Comparison of ENCODE assay signal across 8 cellular contexts in genomic region chr20:53585028-53585569, GRCh38. TPM values are rescaled to one million over a fixed set of nuclear protein-coding genes. Genes with fewer than 3 reads are reported as not detected.
DNase-seq lines count a peak whose midpoint lies in the region; TF ChIP-seq lines count a peak whose summit lies in the region.
"Not testable (repeated sequence)": the region's sequence is repeated elsewhere in the genome, so short reads cannot be mapped to it uniquely, and the experiment has no call there.

No MANE protein-coding gene starts in this region.

- peaks cover 65% of the 10 kb centered on the region for H3F3A ChIP-seq in GM23248 (ENCODE audit: insufficient read depth)

- intact Hi-C loops in esophagus squamous epithelium (cut with DNase I); transverse colon (cut with DNase I; ENCODE audit: low total_unique reads): not testable (repeated sequence)

- H3K36me3 Mint-ChIP-seq in activated CD4-positive, alpha-beta T cell treated with anti-CD3 and anti-CD28 coated beads, Interleukin-2, amount 10 ng/mL, durations not matched to agents 7 days and 5 days (ENCODE audit: low read depth), result peaks cover 61% of the 10 kb centered on the region
- peaks cover 40% of the 10 kb centered on the region for H3K36me3 Mint-ChIP-seq in activated naive CD8-positive, alpha-beta T cell treated with anti-CD3 and anti-CD28 coated beads for 36 hours

- H3K4me1 Mint-ChIP-seq in activated CD4-positive, alpha-beta T cell treated with anti-CD3 and anti-CD28 coated beads, Interleukin-2, amount 10 ng/mL, durations not matched to agents 7 days and 5 days, result peaks cover 83% of the 10 kb centered on the region
- peaks cover 70% of the 10 kb centered on the region for H3K4me1 Mint-ChIP-seq in activated naive CD8-positive, alpha-beta T cell treated with anti-CD3 and anti-CD28 coated beads for 36 hours

- H2AFZ ChIP-seq in GM23248; OCI-LY3 (ENCODE audit: low read depth, low read length): not testable (repeated sequence)

- H3K27ac ChIP-seq in GM23248 (peak overlapping the region; percentile 26; the same call in 1 of the 2 replicates), OCI-LY3 (ENCODE audit: low read length) (peak overlapping the region; percentile 92), esophagus squamous epithelium (peak overlapping the region in 3 of 4 donors; percentile 76 to 85 (median 81)), neutrophil (peak overlapping the region; percentile 65), transverse colon (peak overlapping the region; percentile 71 to 91 (median 78))

- H3K4me2 ChIP-seq in GM23248 (ENCODE audit: unreplicated experiment), result not testable (repeated sequence)
- H3K4me2 ChIP-seq in OCI-LY3 (ENCODE audit: low read length), result peak overlapping the region; percentile 83

- not testable (repeated sequence) for H3K9me3 Mint-ChIP-seq in activated CD4-positive, alpha-beta T cell treated with anti-CD3 and anti-CD28 coated beads, Interleukin-2, amount 10 ng/mL, durations not matched to agents 7 days and 5 days; activated naive CD8-positive, alpha-beta T cell treated with anti-CD3 and anti-CD28 coated beads for 36 hours

- H3K27me3 ChIP-seq in GM23248 (replicated peaks; ENCODE audit: insufficient read depth); OCI-LY3 (ENCODE audit: low read depth, low read length); esophagus squamous epithelium; neutrophil; transverse colon: not testable (repeated sequence)

- not testable (repeated sequence) for H3K4me3 ChIP-seq in GM23248, esophagus squamous epithelium, transverse colon
- H3K4me3 ChIP-seq in OCI-LY3 (ENCODE audit: low read length) (peak overlapping the region; percentile 63), neutrophil (ENCODE audit: low read depth in 1 of 2, low read length in 1 of 2) (peak overlapping the region in 1 of 2 experiments; percentile 28)

- H3K36me3 ChIP-seq in GM23248 (ENCODE audit: low read depth), result peaks cover 26% of the 10 kb centered on the region
- peaks cover 29% of the 10 kb centered on the region for H3K36me3 ChIP-seq in OCI-LY3 (replicated peaks; ENCODE audit: low read depth, low read length)
- H3K36me3 ChIP-seq in esophagus squamous epithelium, result peaks cover 10 to 27% (median 17%) of the 10 kb centered on the region in 3 donors
- H3K36me3 ChIP-seq in neutrophil, result peaks cover 29% of the 10 kb centered on the region
- H3K36me3 ChIP-seq in transverse colon, result peaks cover 0 to 18% (median 9%) of the 10 kb centered on the region in 4 donors

- peak overlapping the region; percentile 66 for H3K4me3 Mint-ChIP-seq in activated CD4-positive, alpha-beta T cell treated with anti-CD3 and anti-CD28 coated beads, Interleukin-2, amount 10 ng/mL, durations not matched to agents 7 days and 5 days
- H3K4me3 Mint-ChIP-seq in activated naive CD8-positive, alpha-beta T cell treated with anti-CD3 and anti-CD28 coated beads for 36 hours, result peak overlapping the region; percentile 68

- TF ChIP-seq POLR2A in esophagus squamous epithelium (IDR thresholded peaks at IDR 0.05); transverse colon (IDR thresholded peaks at IDR 0.05): not testable (repeated sequence)

- POLR2A ChIA-PET in activated CD4-positive, alpha-beta T cell treated with anti-CD3 and anti-CD28 coated beads, Interleukin-2, amount 10 ng/mL, durations not matched to agents 7 days and 5 days (lab: Charles Lee), result interaction anchor here (0.6 kb wide), 1 partner anchor 89 kb away, joined by 3 read pairs; no protein-coding TSS in a partner anchor

- TF ChIP-seq EP300 in transverse colon (IDR thresholded peaks at IDR 0.05; ENCODE audit: low read depth), result not testable (repeated sequence)

- in situ Hi-C loops in GM23248 (cut with MboI) (loop anchor here (25.0 kb wide), 1 partner anchor 602 kb away; no protein-coding TSS in a partner anchor), transverse colon (cut with MboI; ENCODE audit: low pct_ligation_motif_present in 1 of 4, low pct_unique_long_range_greater_than_20kb in 1 of 4, low sequenced_read_pairs in 3 of 4) (loop anchor here in 1 of 4 donors (25.0 kb wide), 2 partner anchors 252 to 327 kb away; no protein-coding TSS in a partner anchor)

- CTCF ChIA-PET in activated CD4-positive, alpha-beta T cell treated with anti-CD3 and anti-CD28 coated beads, Interleukin-2, amount 10 ng/mL, durations not matched to agents 7 days and 5 days (lab: Charles Lee), result not testable (repeated sequence)

- H3K79me2 ChIP-seq in GM23248 (ENCODE audit: insufficient read depth), result peaks cover 98% of the 10 kb centered on the region
- peaks cover 99% of the 10 kb centered on the region for H3K79me2 ChIP-seq in OCI-LY3 (ENCODE audit: low read length)

- H4K20me1 ChIP-seq in GM23248 (ENCODE audit: insufficient read depth), result not testable (repeated sequence)
- H4K20me1 ChIP-seq in OCI-LY3 (ENCODE audit: insufficient read depth, low read length), result peaks cover 58% of the 10 kb centered on the region

- peak; percentile 52 for DNase-seq in CD1c-positive myeloid dendritic cell (ENCODE audit: extremely low spot score)
- not testable (repeated sequence) for DNase-seq in GM23248; activated CD4-positive, alpha-beta T cell treated with anti-CD3 and anti-CD28 coated beads, Interleukin-2, amount 10 ng/mL, durations not matched to agents 7 days and 5 days; activated naive CD8-positive, alpha-beta T cell treated with anti-CD3 and anti-CD28 coated beads for 36 hours; esophagus squamous epithelium (lab: John Stamatoyannopoulos, UW)
- peak; percentile 1 for DNase-seq in transverse colon

- not testable (repeated sequence) for TF ChIP-seq CTCF in OCI-LY3 (IDR thresholded peaks at IDR 0.05; ENCODE audit: low read depth, low read length); esophagus squamous epithelium (IDR thresholded peaks at IDR 0.05); neutrophil (IDR thresholded peaks at IDR 0.05); transverse colon (IDR thresholded peaks at IDR 0.05)

- H3K9me3 ChIP-seq in GM23248 (ENCODE audit: low read depth); OCI-LY3 (ENCODE audit: insufficient read depth, low read length); esophagus squamous epithelium; neutrophil; transverse colon: not testable (repeated sequence)

- WGBS in GM23248 (ENCODE audit: low coverage in 1 of 2, low lambda C conversion rate in 2 of 2, missing lambda C conversion rate in 2 of 2), 2 experiments, result 96 to 97% methylated on average over 6 of the region's 6 CpGs
- 67 to 81% methylated on average over 6 of the region's 6 CpGs for WGBS in esophagus squamous epithelium, 2 donors
- WGBS in transverse colon (ENCODE audit: low coverage in 1 of 2), 2 donors, result 72 to 76% methylated on average over 3 to 6 of the region's 6 CpGs

- not testable (repeated sequence) for H3K27me3 Mint-ChIP-seq in activated CD4-positive, alpha-beta T cell treated with anti-CD3 and anti-CD28 coated beads, Interleukin-2, amount 10 ng/mL, durations not matched to agents 7 days and 5 days; activated naive CD8-positive, alpha-beta T cell treated with anti-CD3 and anti-CD28 coated beads for 36 hours

- peak overlapping the region; percentile 63 for H3K27ac Mint-ChIP-seq in activated CD4-positive, alpha-beta T cell treated with anti-CD3 and anti-CD28 coated beads, Interleukin-2, amount 10 ng/mL, durations not matched to agents 7 days and 5 days
- H3K27ac Mint-ChIP-seq in activated naive CD8-positive, alpha-beta T cell treated with anti-CD3 and anti-CD28 coated beads for 36 hours, result peak overlapping the region; percentile 98

- H3K9ac ChIP-seq in GM23248, result not testable (repeated sequence)
- H3K9ac ChIP-seq in OCI-LY3 (ENCODE audit: low read length), result peak overlapping the region; percentile 61

- H3K4me1 ChIP-seq in GM23248 (ENCODE audit: insufficient read depth), result peaks cover 85% of the 10 kb centered on the region
- H3K4me1 ChIP-seq in OCI-LY3 (ENCODE audit: low read length), result peaks cover 79% of the 10 kb centered on the region
- peaks cover 23 to 98% (median 67%) of the 10 kb centered on the region in 3 donors for H3K4me1 ChIP-seq in esophagus squamous epithelium
- peaks cover 86 to 94% of the 10 kb centered on the region in 2 experiments for H3K4me1 ChIP-seq in neutrophil (ENCODE audit: control insufficient read depth in 1 of 2, insufficient read depth in 1 of 2, low read depth in 1 of 2, low read length in 1 of 2)
- H3K4me1 ChIP-seq in transverse colon, result peaks cover 33 to 94% (median 64%) of the 10 kb centered on the region in 4 donors

- not testable (repeated sequence) for H3K9me2 ChIP-seq in GM23248 (ENCODE audit: insufficient read depth)

RNA-seq across cellular contexts. Expression of gene ZNF217, which starts 8.5 kb away (rescaled TPM):
- total RNA-seq in GM23248 (2014; rRNA removed; shearing (Covaris generic)), result 18.1 and 23.5 TPM in 2 replicates
- 8.9 and 10.4 TPM in 2 replicates for polyA plus RNA-seq in GM23248 (2016; fragmentation: Nextera tagmentation; extraction: Ambion mirVana)
- 10 to 100 TPM; 97.5 to 99.7 TPM for total RNA-seq in activated CD4-positive, alpha-beta T cell treated with anti-CD3 and anti-CD28 coated beads, Interleukin-2, amount 10 ng/mL, durations not matched to agents 7 days and 5 days
- 10 to 100 TPM; 55.6 to 59.0 TPM for total RNA-seq in activated naive CD8-positive, alpha-beta T cell treated with anti-CD3 and anti-CD28 coated beads for 36 hours
- total RNA-seq in esophagus squamous epithelium, result 10 to 100 TPM; 20.7 to 27.5 (median 22.2) TPM
- 10 to 100 TPM; 28.9 to 82.6 (median 46.0) TPM for total RNA-seq in transverse colon

Comparison
In these comparisons a context has a peak if more than half of its experiments do, and no peak if none do; other contexts are left out.
1. H3K27ac ChIP-seq: peak in every context shown above with its lines; median percentile 92 in OCI-LY3; 81 in esophagus squamous epithelium; 78 in transverse colon; 65 in neutrophil; 26 in GM23248.